ENCODE assay signal across 8 cellular contexts in the genomic region with DNA sequence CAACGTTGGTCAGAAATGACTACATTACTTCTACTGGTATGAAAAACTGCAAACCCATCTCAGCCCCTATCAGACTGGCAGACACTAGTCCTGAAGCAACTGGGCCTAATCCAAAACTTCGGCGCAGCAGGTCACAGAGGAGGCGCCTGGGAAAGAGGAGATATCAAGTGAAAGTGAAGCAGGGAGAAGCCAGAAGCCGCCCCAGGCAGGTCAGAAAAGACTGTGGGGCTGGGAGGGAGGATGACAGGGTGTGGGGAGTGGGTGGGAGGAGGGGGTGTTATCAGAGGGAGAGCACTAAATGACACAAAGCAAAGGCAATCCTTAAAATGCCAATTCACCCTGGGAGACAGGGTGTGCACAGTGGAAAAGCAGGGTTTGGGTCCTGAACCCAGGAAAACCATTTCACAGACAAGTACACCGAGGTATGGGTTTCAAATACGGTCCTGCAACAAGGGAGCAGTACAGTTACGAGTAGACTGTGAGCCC. TPM values are rescaled to one million over a fixed set of nuclear protein-coding genes. Genes with fewer than 3 reads are reported as not detected.
DNase-seq lines count a peak whose midpoint lies in the region; TF ChIP-seq lines count a peak whose summit lies in the region.

No MANE protein-coding gene starts in this region.

- no peak for TF ChIP-seq CTCF in right atrium auricular region (IDR thresholded peaks at IDR 0.05)

- peaks cover 37% of the 10 kb centered on the region for H3K4me1 ChIP-seq in HUES64 (ENCODE audit: insufficient read depth, low read length)
- peaks cover 0 to 32% of the 10 kb centered on the region in 2 donors for H3K4me1 ChIP-seq in right atrium auricular region

- H3K27ac ChIP-seq in HUES64 (ENCODE audit: low read depth, low read length) = peak overlapping the region; percentile 37
- H3K27ac ChIP-seq in right atrium auricular region = peak overlapping the region; percentile 87 to 90

- CTCF ChIA-PET in activated naive CD4-positive, alpha-beta T cell treated with anti-CD3 and anti-CD28 coated beads for 36 hours (lab: Charles Lee) = no interaction called here

- peak overlapping the region; percentile 74 for H3K4me3 ChIP-seq in HUES64 (ENCODE audit: low read length)
- H3K4me3 ChIP-seq in right atrium auricular region = peak overlapping the region; percentile 87 to 94
- peak overlapping the region; percentile 87 for H3K4me3 ChIP-seq in skeletal muscle cell (ENCODE audit: low read depth, low read length)

- intact Hi-C loops in activated naive CD4-positive, alpha-beta T cell treated with anti-CD3 and anti-CD28 coated beads for 36 hours (cut with micrococcal nuclease) = loop anchor here (5.0 kb wide), 1 partner anchor 594 kb away; no protein-coding TSS in a partner anchor

- H3K36me3 Mint-ChIP-seq in activated naive CD4-positive, alpha-beta T cell treated with anti-CD3 and anti-CD28 coated beads for 36 hours (ENCODE audit: low read depth) = peaks cover 10% of the 10 kb centered on the region

- no peaks in the 10 kb centered on the region for H3K27me3 Mint-ChIP-seq in activated naive CD4-positive, alpha-beta T cell treated with anti-CD3 and anti-CD28 coated beads for 36 hours (ENCODE audit: low read depth)

- no peaks in the 10 kb centered on the region for H3K27me3 ChIP-seq in HUES64 (ENCODE audit: insufficient read depth, low read length)
- no peaks in the 10 kb centered on the region for H3K27me3 ChIP-seq in right atrium auricular region

- H3K4me1 Mint-ChIP-seq in activated naive CD4-positive, alpha-beta T cell treated with anti-CD3 and anti-CD28 coated beads for 36 hours (ENCODE audit: low read depth) = peaks cover 33% of the 10 kb centered on the region

- peak overlapping the region; percentile 78 for H3K27ac Mint-ChIP-seq in activated naive CD4-positive, alpha-beta T cell treated with anti-CD3 and anti-CD28 coated beads for 36 hours

- H3K36me3 ChIP-seq in HUES64 (ENCODE audit: insufficient read depth, low read length) (no peaks in the 10 kb centered on the region), right atrium auricular region (no peaks in the 10 kb centered on the region)

- H3K9me3 ChIP-seq in HUES64 (ENCODE audit: insufficient read depth, low read depth, low read length) = no peaks in the 10 kb centered on the region
- no peaks in the 10 kb centered on the region for H3K9me3 ChIP-seq in right atrium auricular region

- H3K9ac ChIP-seq in HUES64 (ENCODE audit: low read depth, low read length) = peak overlapping the region; percentile 83

- peak overlapping the region; percentile 78 for H3K4me3 Mint-ChIP-seq in activated naive CD4-positive, alpha-beta T cell treated with anti-CD3 and anti-CD28 coated beads for 36 hours

- 2% methylated on average over 8 of the region's 8 CpGs for WGBS in HUES64

- DNase-seq in AG20443 (ENCODE audit: low spot score) = peak; percentile 36
- DNase-seq in activated naive CD4-positive, alpha-beta T cell treated with anti-CD3 and anti-CD28 coated beads for 36 hours = peak; percentile 24
- no peak for DNase-seq in right atrium auricular region (ENCODE audit: low spot score)
- no peak for DNase-seq in skeletal muscle cell (ENCODE audit: low read depth)
- no peak for DNase-seq in cerebellar cortex (ENCODE audit: low spot score)
- no peak for DNase-seq in medulla oblongata (ENCODE audit: extremely low spot score)
- DNase-seq in NCI-H748 (lab: John Stamatoyannopoulos, UW; ENCODE audit: unreplicated experiment) = no peak

- no peaks in the 10 kb centered on the region for H3K9me3 Mint-ChIP-seq in activated naive CD4-positive, alpha-beta T cell treated with anti-CD3 and anti-CD28 coated beads for 36 hours

RNA-seq across cellular contexts. Expression of gene CHCHD3, which starts 0.7 kb away (rescaled TPM):
- 114 TPM for polyA plus RNA-seq in HUES64 (2013, experiment 1 of 2)
- polyA plus RNA-seq in HUES64 (2013, experiment 2 of 2) = 120 TPM
- 10 to 100 TPM; 62.0 to 65.0 TPM for total RNA-seq in activated naive CD4-positive, alpha-beta T cell treated with anti-CD3 and anti-CD28 coated beads for 36 hours
- 100 to 1,000 TPM in 1 of 2 donors, 10 to 100 TPM in 1; 88.3 to 154 TPM for total RNA-seq in right atrium auricular region

Comparison
In these comparisons a context has a peak if more than half of its experiments do, and no peak if none do; other contexts are left out.
1. DNase-seq: peak in AG20443 (single experiment) and activated naive CD4-positive, alpha-beta T cell treated with anti-CD3 and anti-CD28 coated beads for 36 hours (single experiment); none in right atrium auricular region (single experiment), skeletal muscle cell (single experiment), cerebellar cortex (single experiment), medulla oblongata (single experiment) and NCI-H748 (single experiment).
2. Peak in every context shown above with its lines, with median percentiles within 50 percentile points of each other: H3K4me3 ChIP-seq.